Comparison of ENCODE assay signal across 27 cellular contexts in the genomic region with DNA sequence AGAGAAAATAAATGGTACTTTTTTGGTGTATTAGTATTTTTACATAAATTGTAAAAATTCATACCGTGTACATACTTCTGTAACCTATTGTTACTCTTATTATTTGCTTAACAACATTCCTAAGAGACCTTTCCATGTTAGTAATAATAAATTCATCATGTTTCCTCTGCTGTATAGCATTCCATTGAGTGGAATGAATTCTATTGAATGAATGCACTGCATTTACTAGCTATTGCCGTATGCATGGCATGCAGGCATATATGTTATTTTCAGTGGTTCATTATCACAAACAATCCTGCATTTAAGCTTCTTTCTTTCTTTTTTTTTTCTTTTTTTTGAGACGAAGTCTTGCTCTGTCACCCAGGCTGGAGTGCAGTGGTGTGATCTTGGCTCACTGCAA.
"Had no signal": no experiment of that assay in that cellular context is flagged by ENCODE, and none has a peak within 500 bp of the region (broad histone marks: within the 10 kb centered on the region; RNA-seq: fewer than 3 reads in every experiment).

No MANE protein-coding gene starts in this region.

- H3K9me3 ChIP-seq: ovary, psoas muscle, right lobe of liver, sigmoid colon, suprapubic skin, testis, tibial artery, transverse colon, upper lobe of left lung, vagina had no signal

- DNase-seq: natural killer cell; occipital lobe; ovary; posterior cingulate gyrus; psoas muscle; right cardiac atrium; right lobe of liver; sigmoid colon; small intestine; stimulated activated CD4-positive, alpha-beta T cell treated with anti-CD3 and anti-CD28 coated beads, Interleukin-15, amount 100 ng/mL, for 24 hours; stimulated activated CD4-positive, alpha-beta T cell treated with anti-CD3 and anti-CD28 coated beads, Interleukin-2, amount 100 ng/mL, for 24 hours; stimulated activated CD4-positive, alpha-beta T cell treated with anti-CD3 and anti-CD28 coated beads, Interleukin-2, amount 100 ng/mL, for 48 hours; stimulated activated CD4-positive, alpha-beta T cell treated with anti-CD3 and anti-CD28 coated beads, Interleukin-4, amount 100 ng/mL, for 24 hours; stimulated activated CD8-positive, alpha-beta memory T cell treated with anti-CD3 and anti-CD28 coated beads, Interleukin-4, amount 100 ng/mL, for 48 hours; stimulated activated naive CD4-positive, alpha-beta T cell; stimulated activated naive CD8-positive, alpha-beta T cell treated with anti-CD3 and anti-CD28 coated beads, Interleukin-15, amount 100 ng/mL, for 72 hours; stimulated activated naive CD8-positive, alpha-beta T cell treated with anti-CD3 and anti-CD28 coated beads, Interleukin-15, Interleukin-2, amounts not matched to agents 100 U/mL and 50 U/mL, for 24 hours; substantia nigra; testis; transverse colon; upper lobe of left lung had no signal

- H3K4me3 ChIP-seq: neural progenitor cell, ovary, psoas muscle, right lobe of liver, sigmoid colon, suprapubic skin, testis, tibial artery, transverse colon, upper lobe of left lung, vagina had no signal

- H2AFZ ChIP-seq: neural progenitor cell, parathyroid adenoma had no signal

- H3K36me3 ChIP-seq: neural progenitor cell, ovary, right lobe of liver, sigmoid colon, suprapubic skin, tibial artery, transverse colon, upper lobe of left lung, vagina had no signal

- H3K27ac ChIP-seq: neural progenitor cell, ovary, parathyroid adenoma, psoas muscle, right lobe of liver, sigmoid colon, suprapubic skin, testis, tibial artery, transverse colon, upper lobe of left lung, vagina had no signal

- H3K27me3 ChIP-seq: neural progenitor cell, ovary, right lobe of liver, sigmoid colon, testis, tibial artery, transverse colon, upper lobe of left lung, vagina had no signal

- H3K4me1 ChIP-seq: parathyroid adenoma, psoas muscle, sigmoid colon, suprapubic skin, tibial artery, transverse colon, upper lobe of left lung, vagina had no signal

- H3K4me2 ChIP-seq: neural progenitor cell had no signal

- ATAC-seq: natural killer cell; psoas muscle; right cardiac atrium; right lobe of liver; stimulated activated memory B cell treated with anti-CD40 and anti-IgM and Interleukin-4, amounts not matched to agents 10 μg/mL and 1 μg/mL and 100 μg/mL, for 72 hours; stimulated activated naive CD8-positive, alpha-beta T cell treated with anti-CD3 and anti-CD28 coated beads, Interleukin-15, amount 100 ng/mL, for 72 hours; stimulated activated naive CD8-positive, alpha-beta T cell treated with anti-CD3 and anti-CD28 coated beads, Interleukin-15, Interleukin-2, amounts not matched to agents 100 U/mL and 50 U/mL, for 24 hours had no signal

- H3K9ac ChIP-seq: neural progenitor cell, parathyroid adenoma had no signal
